Comparison of ENCODE assay signal across 19 cellular contexts in genomic region chr13:79999601-80000000, GRCh38.
"Had no signal": no experiment of that assay in that cellular context is flagged by ENCODE, and none has a peak within 500 bp of the region (broad histone marks: within the 10 kb centered on the region; RNA-seq: fewer than 3 reads in every experiment).

No MANE protein-coding gene starts in this region.

- H3K27ac ChIP-seq: epithelial cell of prostate, esophagus muscularis mucosa, gastroesophageal sphincter, pancreas, testis, tibial nerve, upper lobe of right lung, vagina had no signal

- ATAC-seq: gastroesophageal sphincter; left ventricle myocardium superior; pancreas; right cardiac atrium; stimulated activated naive B cell treated with anti-CD40 and anti-IgM and Interleukin-4, amounts not matched to agents 10 μg/mL and 1 μg/mL and 100 μg/mL, for 72 hours; stimulated activated naive CD8-positive, alpha-beta T cell treated with anti-CD3 and anti-CD28 coated beads, Interleukin-15, amount 100 ng/mL, for 72 hours; upper lobe of right lung had no signal

- DNase-seq: effector memory CD4-positive, alpha-beta T cell; glutamatergic neuron; islet precursor cell; left ventricle myocardium superior; mesendoderm; naive B cell; occipital lobe; pancreas; right cardiac atrium; stimulated activated CD4-positive, alpha-beta T cell treated with anti-CD3 and anti-CD28 coated beads, Interleukin-4, amount 100 ng/mL, for 24 hours; stimulated activated naive B cell treated with anti-CD40 and anti-IgM and Interleukin-4, amounts not matched to agents 10 μg/mL and 1 μg/mL and 100 μg/mL, for 72 hours; stimulated activated naive CD8-positive, alpha-beta T cell treated with anti-CD3 and anti-CD28 coated beads, Interleukin-15, amount 100 ng/mL, for 72 hours; testis; upper lobe of right lung had no signal

- H3K4me3 ChIP-seq: esophagus muscularis mucosa, gastroesophageal sphincter, pancreas, testis, tibial nerve, upper lobe of right lung, vagina had no signal

- H3K4me1 ChIP-seq: esophagus muscularis mucosa, gastroesophageal sphincter, pancreas, testis, upper lobe of right lung, vagina had no signal

- H3K36me3 ChIP-seq: esophagus muscularis mucosa, gastroesophageal sphincter, pancreas, tibial nerve, upper lobe of right lung, vagina had no signal

- H3K9me3 ChIP-seq: esophagus muscularis mucosa, gastroesophageal sphincter, pancreas, testis, tibial nerve, upper lobe of right lung, vagina had no signal

- H3K27me3 ChIP-seq: esophagus muscularis mucosa, gastroesophageal sphincter, pancreas, testis, tibial nerve, upper lobe of right lung, vagina had no signal

- FAIRE-seq: pancreas had no signal
